In the genomic region with DNA sequence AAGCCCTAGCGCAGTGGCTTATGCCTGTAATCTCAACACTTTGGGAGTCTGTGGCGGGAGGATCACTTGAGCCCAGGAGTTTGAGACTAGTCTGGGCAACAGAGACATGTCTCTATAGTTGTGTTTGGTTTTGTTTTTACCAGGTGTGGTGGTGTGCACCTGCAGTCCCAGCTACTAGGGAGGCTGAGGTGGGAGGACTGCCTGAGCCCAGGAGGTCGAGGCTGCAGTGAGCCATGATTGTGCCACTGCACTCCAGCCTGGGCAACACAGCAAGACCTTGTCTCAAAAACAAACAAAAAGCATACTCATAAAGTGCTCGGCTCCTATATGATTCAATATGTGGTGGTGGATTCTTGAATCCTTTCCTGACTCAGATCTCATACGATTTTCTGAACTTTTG, we compare ENCODE assay signal across 10 cellular contexts. TPM values are rescaled to one million over a fixed set of nuclear protein-coding genes. Genes with fewer than 3 reads are reported as not detected.
DNase-seq lines count a peak whose midpoint lies in the region; ATAC-seq and TF ChIP-seq lines count a peak whose summit lies in the region.
"Not testable (repeated sequence)": the region's sequence is repeated elsewhere in the genome, so short reads cannot be mapped to it uniquely, and the experiment has no call there.
"Had no signal": no experiment of that assay in that cellular context is flagged by ENCODE, and none has a peak within 500 bp of the region (broad histone marks: within the 10 kb centered on the region; RNA-seq: fewer than 3 reads in every experiment).

No MANE protein-coding gene starts in this region.

- H3K27me3 Mint-ChIP-seq in T-helper 2 cell treated with Interferon-gamma antibody and Interleukin-4, amounts not matched to agents 5 μg/mL and 100 μg/mL, for 36 hours (ENCODE audit: low read depth); activated T-helper 1 cell treated with anti-CD3 and anti-CD28 coated beads, Interleukin-12 subunit alpha, Interleukin-12 subunit beta, Interleukin-2, Interleukin-4 antibody, amounts not matched to agents 30 ng/mL and 10 ng/mL and 1 ng/mL, durations not matched to agents 14 hours and 24 hours and 36 hours (ENCODE audit: insufficient read depth); central memory CD8-positive, alpha-beta T cell; natural killer cell treated with Interleukin-12 subunit alpha and Interleukin-12 subunit beta and Interleukin-15 and Interleukin-18, amount 100 ng/mL, for 72 hours: not testable (repeated sequence)

- not testable (repeated sequence) for H3K27ac ChIP-seq in BLaER1; HEK293 (ENCODE audit: extremely low read depth, low read depth, low read length)

- intact Hi-C loops in activated T-helper 1 cell treated with anti-CD3 and anti-CD28 coated beads, Interleukin-12 subunit alpha, Interleukin-12 subunit beta, Interleukin-2, Interleukin-4 antibody, amounts not matched to agents 30 ng/mL and 10 ng/mL and 1 ng/mL, durations not matched to agents 14 hours and 24 hours and 36 hours (cut with micrococcal nuclease) = loop anchor here (10.0 kb wide), 1 partner anchor 386 kb away; a partner anchor contains a TSS

- not testable (repeated sequence) for H3K36me3 Mint-ChIP-seq in T-helper 2 cell treated with Interferon-gamma antibody and Interleukin-4, amounts not matched to agents 5 μg/mL and 100 μg/mL, for 36 hours (ENCODE audit: low read depth); activated T-helper 1 cell treated with anti-CD3 and anti-CD28 coated beads, Interleukin-12 subunit alpha, Interleukin-12 subunit beta, Interleukin-2, Interleukin-4 antibody, amounts not matched to agents 30 ng/mL and 10 ng/mL and 1 ng/mL, durations not matched to agents 14 hours and 24 hours and 36 hours (ENCODE audit: low read depth); natural killer cell treated with Interleukin-12 subunit alpha and Interleukin-12 subunit beta and Interleukin-15 and Interleukin-18, amount 100 ng/mL, for 72 hours
- H3K36me3 Mint-ChIP-seq in central memory CD8-positive, alpha-beta T cell (ENCODE audit: insufficient read depth) = peaks cover 18% of the 10 kb centered on the region

- peaks cover 30% of the 10 kb centered on the region for H4K20me1 ChIP-seq in BLaER1

- not testable (repeated sequence) for TF ChIP-seq CTCF in HEK293 (tag by site-specific recombination; IDR thresholded peaks at IDR 0.05)

- CTCF ChIA-PET in HEK293 (lab: Yijun Ruan, JAX) = interaction anchor here (1.5 kb wide), 1 partner anchor 29 kb away, joined by 4 read pairs; no protein-coding TSS in a partner anchor

- DNase-seq in T-helper 2 cell treated with Interferon-gamma antibody and Interleukin-4, amounts not matched to agents 5 μg/mL and 100 μg/mL, for 36 hours (ENCODE audit: low spot score); activated T-helper 1 cell treated with anti-CD3 and anti-CD28 coated beads, Interleukin-12 subunit alpha, Interleukin-12 subunit beta, Interleukin-2, Interleukin-4 antibody, amounts not matched to agents 30 ng/mL and 10 ng/mL and 1 ng/mL, durations not matched to agents 14 hours and 24 hours and 36 hours (ENCODE audit: low spot score); central memory CD8-positive, alpha-beta T cell (ENCODE audit: low spot score in 2 of 2); natural killer cell treated with Interleukin-12 subunit alpha and Interleukin-12 subunit beta and Interleukin-15 and Interleukin-18, amount 100 ng/mL, for 72 hours (ENCODE audit: low spot score): not testable (repeated sequence)

- H3K4me1 Mint-ChIP-seq in T-helper 2 cell treated with Interferon-gamma antibody and Interleukin-4, amounts not matched to agents 5 μg/mL and 100 μg/mL, for 36 hours (ENCODE audit: low read depth) = peaks cover 17% of the 10 kb centered on the region
- H3K4me1 Mint-ChIP-seq in activated T-helper 1 cell treated with anti-CD3 and anti-CD28 coated beads, Interleukin-12 subunit alpha, Interleukin-12 subunit beta, Interleukin-2, Interleukin-4 antibody, amounts not matched to agents 30 ng/mL and 10 ng/mL and 1 ng/mL, durations not matched to agents 14 hours and 24 hours and 36 hours (ENCODE audit: low read depth) = peaks cover 22% of the 10 kb centered on the region
- peaks cover 23% of the 10 kb centered on the region for H3K4me1 Mint-ChIP-seq in central memory CD8-positive, alpha-beta T cell
- H3K4me1 Mint-ChIP-seq in natural killer cell treated with Interleukin-12 subunit alpha and Interleukin-12 subunit beta and Interleukin-15 and Interleukin-18, amount 100 ng/mL, for 72 hours (ENCODE audit: low read depth in 2 of 2) = peaks cover 11 to 17% of the 10 kb centered on the region in 2 donors

- H3K4me2 ChIP-seq in BLaER1 = peak overlapping the region; percentile 87; the same call in 1 of the 2 replicates

- ATAC-seq in central memory CD8-positive, alpha-beta T cell (replicated peaks; ENCODE audit: extremely low read depth, poor library complexity, severe bottlenecking); natural killer cell treated with Interleukin-12 subunit alpha and Interleukin-12 subunit beta and Interleukin-15 and Interleukin-18, amount 100 ng/mL, for 72 hours: not testable (repeated sequence)

- H3K9me3 Mint-ChIP-seq in T-helper 2 cell treated with Interferon-gamma antibody and Interleukin-4, amounts not matched to agents 5 μg/mL and 100 μg/mL, for 36 hours; activated T-helper 1 cell treated with anti-CD3 and anti-CD28 coated beads, Interleukin-12 subunit alpha, Interleukin-12 subunit beta, Interleukin-2, Interleukin-4 antibody, amounts not matched to agents 30 ng/mL and 10 ng/mL and 1 ng/mL, durations not matched to agents 14 hours and 24 hours and 36 hours; central memory CD8-positive, alpha-beta T cell; natural killer cell treated with Interleukin-12 subunit alpha and Interleukin-12 subunit beta and Interleukin-15 and Interleukin-18, amount 100 ng/mL, for 72 hours: not testable (repeated sequence)

- H3K27me3 ChIP-seq in BLaER1 = not testable (repeated sequence)

- peak overlapping the region; percentile 7 for H3K27ac Mint-ChIP-seq in T-helper 2 cell treated with Interferon-gamma antibody and Interleukin-4, amounts not matched to agents 5 μg/mL and 100 μg/mL, for 36 hours
- H3K27ac Mint-ChIP-seq in activated T-helper 1 cell treated with anti-CD3 and anti-CD28 coated beads, Interleukin-12 subunit alpha, Interleukin-12 subunit beta, Interleukin-2, Interleukin-4 antibody, amounts not matched to agents 30 ng/mL and 10 ng/mL and 1 ng/mL, durations not matched to agents 14 hours and 24 hours and 36 hours; central memory CD8-positive, alpha-beta T cell (ENCODE audit: low read depth); natural killer cell treated with Interleukin-12 subunit alpha and Interleukin-12 subunit beta and Interleukin-15 and Interleukin-18, amount 100 ng/mL, for 72 hours: not testable (repeated sequence)

- H3K4me3 ChIP-seq in BLaER1; HEK293 (ENCODE audit: low read depth, low read length): not testable (repeated sequence)

- not testable (repeated sequence) for H3K9me3 ChIP-seq in BLaER1; HEK293 (ENCODE audit: control insufficient read depth, insufficient read depth, low read depth, low read length)

- POLR2A ChIA-PET in HEK293 (lab: Yijun Ruan, JAX) = interaction anchor here (2.8 kb wide), 1 partner anchor 26 kb away, joined by 23 read pairs; a partner anchor contains a TSS

- peaks cover 27% of the 10 kb centered on the region for H3K4me1 ChIP-seq in BLaER1
- not testable (repeated sequence) for H3K4me1 ChIP-seq in HEK293 (ENCODE audit: control insufficient read depth, insufficient read depth, low read length)

- peak overlapping the region; percentile 96; the same call in 1 of the 2 replicates for H3K9ac ChIP-seq in BLaER1

- peak overlapping the region; percentile 60 for H3K4me3 Mint-ChIP-seq in T-helper 2 cell treated with Interferon-gamma antibody and Interleukin-4, amounts not matched to agents 5 μg/mL and 100 μg/mL, for 36 hours
- peak overlapping the region; percentile 71 for H3K4me3 Mint-ChIP-seq in activated T-helper 1 cell treated with anti-CD3 and anti-CD28 coated beads, Interleukin-12 subunit alpha, Interleukin-12 subunit beta, Interleukin-2, Interleukin-4 antibody, amounts not matched to agents 30 ng/mL and 10 ng/mL and 1 ng/mL, durations not matched to agents 14 hours and 24 hours and 36 hours
- H3K4me3 Mint-ChIP-seq in central memory CD8-positive, alpha-beta T cell = peak overlapping the region; percentile 90
- H3K4me3 Mint-ChIP-seq in natural killer cell treated with Interleukin-12 subunit alpha and Interleukin-12 subunit beta and Interleukin-15 and Interleukin-18, amount 100 ng/mL, for 72 hours = peak overlapping the region; percentile 20

- H3K36me3 ChIP-seq in BLaER1 = peaks cover 27% of the 10 kb centered on the region
- peaks cover 0 to 28% of the 10 kb centered on the region in 2 experiments; a peak in 1 of 3 replicates for H3K36me3 ChIP-seq in HEK293 (ENCODE audit: control insufficient read depth in 2 of 2, insufficient read depth in 1 of 2, low read length in 2 of 2)

TF ChIP-seq in HEK293, 187 proteins besides CTCF, POLR2A, EP300 and RAD21:
- peak; percentile 74 for TF ChIP-seq ZNF121 (tag by site-specific recombination; IDR thresholded peaks at IDR 0.05)

RNA-seq across cellular contexts. Expression of a gene that starts 1.6 kb away (rescaled TPM):
- total RNA-seq in activated T-helper 1 cell treated with anti-CD3 and anti-CD28 coated beads, Interleukin-12 subunit alpha, Interleukin-12 subunit beta, Interleukin-2, Interleukin-4 antibody, amounts not matched to agents 30 ng/mL and 10 ng/mL and 1 ng/mL, durations not matched to agents 14 hours and 24 hours and 36 hours = 54.5 and 60.0 TPM in 2 replicates
- 10 to 100 TPM; 65.4 to 83.4 TPM for total RNA-seq in natural killer cell treated with Interleukin-12 subunit alpha and Interleukin-12 subunit beta and Interleukin-15 and Interleukin-18, amount 100 ng/mL, for 72 hours

RNA-seq across cellular contexts. Expression of a gene that starts 26.7 kb away (rescaled TPM):
- total RNA-seq in activated T-helper 1 cell treated with anti-CD3 and anti-CD28 coated beads, Interleukin-12 subunit alpha, Interleukin-12 subunit beta, Interleukin-2, Interleukin-4 antibody, amounts not matched to agents 30 ng/mL and 10 ng/mL and 1 ng/mL, durations not matched to agents 14 hours and 24 hours and 36 hours = 19.2 and 23.1 TPM in 2 replicates
- 10 to 100 TPM in 1 of 2 donors, 1 to 10 TPM in 1; 7.3 to 21.0 TPM for total RNA-seq in natural killer cell treated with Interleukin-12 subunit alpha and Interleukin-12 subunit beta and Interleukin-15 and Interleukin-18, amount 100 ng/mL, for 72 hours

RNA-seq across cellular contexts. Expression of a gene that starts 26.8 kb away (rescaled TPM):
- not detected in 2 replicates for total RNA-seq in activated T-helper 1 cell treated with anti-CD3 and anti-CD28 coated beads, Interleukin-12 subunit alpha, Interleukin-12 subunit beta, Interleukin-2, Interleukin-4 antibody, amounts not matched to agents 30 ng/mL and 10 ng/mL and 1 ng/mL, durations not matched to agents 14 hours and 24 hours and 36 hours
- not detected for total RNA-seq in natural killer cell treated with Interleukin-12 subunit alpha and Interleukin-12 subunit beta and Interleukin-15 and Interleukin-18, amount 100 ng/mL, for 72 hours
- total RNA-seq: Calu3, Daoy, GM23248, IMR-90 had no signal

Comparison
In these comparisons a context has a peak if more than half of its experiments do, and no peak if none do; other contexts are left out.
1. H3K4me3 Mint-ChIP-seq: peak in every context shown above with its lines; median percentile 90 in central memory CD8-positive, alpha-beta T cell; 71 in activated T-helper 1 cell treated with anti-CD3 and anti-CD28 coated beads, Interleukin-12 subunit alpha, Interleukin-12 subunit beta, Interleukin-2, Interleukin-4 antibody, amounts not matched to agents 30 ng/mL and 10 ng/mL and 1 ng/mL, durations not matched to agents 14 hours and 24 hours and 36 hours; 60 in T-helper 2 cell treated with Interferon-gamma antibody and Interleukin-4, amounts not matched to agents 5 μg/mL and 100 μg/mL, for 36 hours; 20 in natural killer cell treated with Interleukin-12 subunit alpha and Interleukin-12 subunit beta and Interleukin-15 and Interleukin-18, amount 100 ng/mL, for 72 hours.